ENCODE assay signal across 8 cellular contexts in genomic region chr17:47491841-47492212, GRCh38. TPM values are rescaled to one million over a fixed set of nuclear protein-coding genes. Genes with fewer than 3 reads are reported as not detected.
DNase-seq lines count a peak whose midpoint lies in the region; ATAC-seq and TF ChIP-seq lines count a peak whose summit lies in the region.
"Not testable (repeated sequence)": the region's sequence is repeated elsewhere in the genome, so short reads cannot be mapped to it uniquely, and the experiment has no call there.

No MANE protein-coding gene starts in this region.

- CTCF ChIA-PET in activated CD8-positive, alpha-beta T cell treated with anti-CD3 and anti-CD28 coated beads for 36 hours (lab: Charles Lee); mammary epithelial cell (lab: Charles Lee; ENCODE audit: low non-redundant PET): not testable (repeated sequence)

- not testable (repeated sequence) for TF ChIP-seq POLR2A in sigmoid colon (IDR thresholded peaks at IDR 0.05)

- peak overlapping the region; percentile 95 for H3K27ac Mint-ChIP-seq in activated CD8-positive, alpha-beta T cell treated with anti-CD3 and anti-CD28 coated beads for 36 hours
- peak overlapping the region; percentile 92 for H3K27ac Mint-ChIP-seq in memory B cell

- TF ChIP-seq CTCF in activated CD8-positive, alpha-beta T cell treated with anti-CD3 and anti-CD28 coated beads for 36 hours (IDR thresholded peaks at IDR 0.05); mammary epithelial cell (conservative IDR thresholded peaks at IDR 0.05 in 1 of 2, IDR thresholded peaks at IDR 0.05 in 1 of 2; ENCODE audit: extremely low read depth in 1 of 2, insufficient read depth in 1 of 2, low read depth in 1 of 2, low read length in 2 of 2); fibroblast of villous mesenchyme (IDR thresholded peaks at IDR 0.05; ENCODE audit: insufficient read depth, low read depth, low read length); sigmoid colon (IDR thresholded peaks at IDR 0.05): not testable (repeated sequence)

- H3K4me1 Mint-ChIP-seq in activated CD8-positive, alpha-beta T cell treated with anti-CD3 and anti-CD28 coated beads for 36 hours (ENCODE audit: low read depth); memory B cell: not testable (repeated sequence)

- not testable (repeated sequence) for H2AFZ ChIP-seq in ACC112 (ENCODE audit: low read length, unreplicated experiment)
- H2AFZ ChIP-seq in mammary epithelial cell (ENCODE audit: low read depth, low read length): peak overlapping the region; percentile 91

- TF ChIP-seq EP300 in sigmoid colon (IDR thresholded peaks at IDR 0.05): not testable (repeated sequence)

- H3K36me3 Mint-ChIP-seq in activated CD8-positive, alpha-beta T cell treated with anti-CD3 and anti-CD28 coated beads for 36 hours (ENCODE audit: low read depth); memory B cell: not testable (repeated sequence)

- TSS peak; percentile 83 for BruUV-seq in mammary epithelial cell (replicated peaks; lab: Mats Ljungman, UMichigan)

- not testable (repeated sequence) for DNase-seq in NT2/D1 (ENCODE audit: low read depth, low spot score); sigmoid colon
- DNase-seq in activated CD8-positive, alpha-beta T cell treated with anti-CD3 and anti-CD28 coated beads for 36 hours: peak; percentile 20
- DNase-seq in mammary epithelial cell (peak; percentile 5), fibroblast of villous mesenchyme (ENCODE audit: low read depth) (peak; percentile 10), memory B cell (ENCODE audit: low spot score in 2 of 2) (peak in 1 of 2 donors; percentile 43)

- H3K4me3 Mint-ChIP-seq in activated CD8-positive, alpha-beta T cell treated with anti-CD3 and anti-CD28 coated beads for 36 hours: peak overlapping the region; percentile 95
- peak overlapping the region; percentile 90 for H3K4me3 Mint-ChIP-seq in memory B cell

- ATAC-seq in GM21529 (IDR thresholded peaks at IDR 0.05; ENCODE audit: unreplicated experiment) (peak; percentile 7), memory B cell (ENCODE audit: low read depth) (peak; percentile 1)
- not testable (repeated sequence) for ATAC-seq in activated CD8-positive, alpha-beta T cell treated with anti-CD3 and anti-CD28 coated beads for 36 hours

- not testable (repeated sequence) for H3K4me1 ChIP-seq in ACC112 (ENCODE audit: control insufficient read depth, insufficient read depth, low read length, unreplicated experiment); NT2/D1 (ENCODE audit: insufficient read depth, insufficient read length); mammary epithelial cell (ENCODE audit: insufficient read depth, low read length); sigmoid colon

- not testable (repeated sequence) for H3K27ac ChIP-seq in ACC112 (ENCODE audit: low read depth, low read length)
- H3K27ac ChIP-seq in mammary epithelial cell (ENCODE audit: insufficient read depth, low read depth, low read length) (peak overlapping the region; percentile 74), sigmoid colon (peak overlapping the region; percentile 82 to 86 (median 84))

- not testable (repeated sequence) for H3K27me3 ChIP-seq in ACC112 (ENCODE audit: insufficient read depth, low read length); NT2/D1 (ENCODE audit: insufficient read depth, insufficient read length); mammary epithelial cell (ENCODE audit: insufficient read depth, low read length); sigmoid colon

- H3K4me2 ChIP-seq in mammary epithelial cell (ENCODE audit: insufficient read depth, low read depth, low read length): peak overlapping the region; percentile 48

- not testable (repeated sequence) for H3K9me3 ChIP-seq in NT2/D1 (ENCODE audit: insufficient read depth, low read length); mammary epithelial cell (replicated peaks; ENCODE audit: insufficient read depth, low read length); sigmoid colon

- intact Hi-C loops in activated CD8-positive, alpha-beta T cell treated with anti-CD3 and anti-CD28 coated beads for 36 hours (cut with micrococcal nuclease); mammary epithelial cell (cut with micrococcal nuclease); sigmoid colon (cut with DNase I): not testable (repeated sequence)

- not testable (repeated sequence) for H3K36me3 ChIP-seq in ACC112 (ENCODE audit: insufficient read depth, low read length); NT2/D1 (ENCODE audit: insufficient read depth, insufficient read length, low read length); mammary epithelial cell (ENCODE audit: insufficient read depth, low read length)
- H3K36me3 ChIP-seq in sigmoid colon: peaks cover 0 to 17% (median 2%) of the 10 kb centered on the region in 4 donors

- in situ Hi-C loops in mammary epithelial cell (cut with MboI; ENCODE audit: low sequenced_read_pairs in 2 of 2): loop anchor here in 1 of 2 donors (10.0 kb wide), 1 partner anchor 123 kb away; no protein-coding TSS in a partner anchor

- dilution Hi-C loops in mammary epithelial cell (cut with HindIII; ENCODE audit: low sequenced_read_pairs): not testable (repeated sequence)

- H3K79me2 ChIP-seq in ACC112 (ENCODE audit: control insufficient read depth, insufficient read depth, low read length, unreplicated experiment); mammary epithelial cell (ENCODE audit: insufficient read depth, low read length): not testable (repeated sequence)

- POLR2A ChIA-PET in activated CD8-positive, alpha-beta T cell treated with anti-CD3 and anti-CD28 coated beads for 36 hours (lab: Charles Lee): not testable (repeated sequence)

- H3K9ac ChIP-seq in NT2/D1 (ENCODE audit: insufficient read length, low read depth) (peak overlapping the region; percentile 80), mammary epithelial cell (ENCODE audit: insufficient read depth, low read length) (peak overlapping the region; percentile 82)

- not testable (repeated sequence) for H3K9me3 Mint-ChIP-seq in activated CD8-positive, alpha-beta T cell treated with anti-CD3 and anti-CD28 coated beads for 36 hours; memory B cell

- 13% methylated on average over 12 of the region's 15 CpGs for WGBS in mammary epithelial cell (ENCODE audit: low coverage, missing lambda C conversion rate)
- WGBS in sigmoid colon, 2 donors: 3 to 5% methylated on average over 15 of the region's 15 CpGs

- not testable (repeated sequence) for H4K20me1 ChIP-seq in mammary epithelial cell (ENCODE audit: insufficient read depth, low read length)

- H3K27me3 Mint-ChIP-seq in activated CD8-positive, alpha-beta T cell treated with anti-CD3 and anti-CD28 coated beads for 36 hours; memory B cell: not testable (repeated sequence)

- H3K4me3 ChIP-seq in ACC112 (ENCODE audit: low read depth, low read length) (peak overlapping the region; percentile 75), NT2/D1 (ENCODE audit: insufficient read length, low read depth) (peak overlapping the region; percentile 73), mammary epithelial cell (replicated peaks in 1 of 3; ENCODE audit: insufficient read depth in 1 of 3, low read depth in 2 of 3, low read length in 3 of 3) (peak overlapping the region; percentile 54 to 62 (median 58)), fibroblast of villous mesenchyme (ENCODE audit: low read depth, low read length) (peak overlapping the region; percentile 68), sigmoid colon (peak overlapping the region; percentile 43 to 54 (median 52))

RNA-seq across cellular contexts. Expression of gene NPEPPS, which starts 39.1 kb away (rescaled TPM):
- 100 to 1,000 TPM in 1 of 2 experiments, 10 to 100 TPM in 1; 99.0 to 108 TPM for total RNA-seq in activated CD8-positive, alpha-beta T cell treated with anti-CD3 and anti-CD28 coated beads for 36 hours
- total RNA-seq in mammary epithelial cell (100 to 1,000 TPM in 1 of 2 donors, 10 to 100 TPM in 1; 77.3 to 118 TPM), fibroblast of villous mesenchyme (95.0 and 148 TPM in 2 replicates), sigmoid colon (100 to 1,000 TPM in 3 of 4 donors, 10 to 100 TPM in 1; 89.2 to 164 (median 106) TPM)
- polyA plus RNA-seq in mammary epithelial cell (43.5 TPM), sigmoid colon (10 to 100 TPM; 42.8 to 54.3 (median 43.8) TPM)
- 262 TPM for polyA minus RNA-seq in mammary epithelial cell
